Comparison of ENCODE assay signal across 18 cellular contexts in genomic region chr6:90319044-90319443, GRCh38. TPM values are rescaled to one million over a fixed set of nuclear protein-coding genes. Genes with fewer than 3 reads are reported as not detected.
DNase-seq lines count a peak whose midpoint lies in the region; ATAC-seq and TF ChIP-seq lines count a peak whose summit lies in the region.
"Had no signal": no experiment of that assay in that cellular context is flagged by ENCODE, and none has a peak within 500 bp of the region (broad histone marks: within the 10 kb centered on the region; RNA-seq: fewer than 3 reads in every experiment).

No MANE protein-coding gene starts in this region.

- H3K4me3 Mint-ChIP-seq in activated T-cell treated with anti-CD3 and anti-CD28 coated beads, Interleukin-2, amount 50 U/mL, for 24 hours, result no peak overlapping the region
- no peak overlapping the region for H3K4me3 Mint-ChIP-seq in activated naive CD8-positive, alpha-beta T cell treated with anti-CD3 and anti-CD28 coated beads, Interleukin-2, amount 10 ng/mL, durations not matched to agents 7 days and 5 days

- H3K9me3 ChIP-seq in mesenchymal stem cell (ENCODE audit: control insufficient read depth, low read length), result no peaks in the 10 kb centered on the region
- no peaks in the 10 kb centered on the region for H3K9me3 ChIP-seq in mammary epithelial cell (replicated peaks; ENCODE audit: insufficient read depth, low read length)
- H3K9me3 ChIP-seq: upper lobe of right lung had no signal

- H2BK5ac ChIP-seq in mesenchymal stem cell (ENCODE audit: low read depth, low read length, poor library complexity, severe bottlenecking), result no peak overlapping the region

- H3K4me2 ChIP-seq in mesenchymal stem cell (ENCODE audit: low read length, poor library complexity, severe bottlenecking) (no peak overlapping the region), mammary epithelial cell (ENCODE audit: insufficient read depth, low read depth, low read length) (no peak overlapping the region)

- POLR2A ChIA-PET in activated naive CD8-positive, alpha-beta T cell treated with anti-CD3 and anti-CD28 coated beads, Interleukin-2, amount 10 ng/mL, durations not matched to agents 7 days and 5 days (lab: Charles Lee), result no interaction called here

- no peak overlapping the region for H3K4ac ChIP-seq in mesenchymal stem cell (ENCODE audit: low read depth in 1 of 2, low read length in 2 of 2)

- CTCF ChIA-PET in mammary epithelial cell (lab: Charles Lee; ENCODE audit: low non-redundant PET), result no interaction called here

- H3K27me3 ChIP-seq in mesenchymal stem cell (ENCODE audit: control insufficient read depth in 1 of 2, insufficient read depth in 1 of 2, low read length in 2 of 2) (peaks cover 0 to 7% of the 10 kb centered on the region in 2 experiments), mammary epithelial cell (ENCODE audit: insufficient read depth, low read length) (peaks cover 2% of the 10 kb centered on the region)
- H3K27me3 ChIP-seq: brain microvascular endothelial cell, upper lobe of right lung had no signal

- H3K27ac ChIP-seq in mesenchymal stem cell (ENCODE audit: low read length, poor library complexity, severe bottlenecking) (no peak overlapping the region), mammary epithelial cell (ENCODE audit: insufficient read depth, low read depth, low read length) (no peak overlapping the region)
- H3K27ac ChIP-seq: brain microvascular endothelial cell, upper lobe of right lung had no signal

- in situ Hi-C loops in mammary epithelial cell (cut with MboI; ENCODE audit: low sequenced_read_pairs in 2 of 2), result no loop called here

- no peaks in the 10 kb centered on the region for H3K9me3 Mint-ChIP-seq in activated T-cell treated with anti-CD3 and anti-CD28 coated beads, Interleukin-2, amount 50 U/mL, for 24 hours
- no peaks in the 10 kb centered on the region for H3K9me3 Mint-ChIP-seq in activated naive CD8-positive, alpha-beta T cell treated with anti-CD3 and anti-CD28 coated beads, Interleukin-2, amount 10 ng/mL, durations not matched to agents 7 days and 5 days

- peaks cover 7% of the 10 kb centered on the region for H3K27me3 Mint-ChIP-seq in activated T-cell treated with anti-CD3 and anti-CD28 coated beads, Interleukin-2, amount 50 U/mL, for 24 hours
- H3K27me3 Mint-ChIP-seq in activated naive CD8-positive, alpha-beta T cell treated with anti-CD3 and anti-CD28 coated beads, Interleukin-2, amount 10 ng/mL, durations not matched to agents 7 days and 5 days, result no peaks in the 10 kb centered on the region

- intact Hi-C loops in Right ventricle myocardium inferior (cut with DNase I), result no loop called here
- intact Hi-C loops in mammary epithelial cell (cut with micrococcal nuclease), result no loop called here

- H4K91ac ChIP-seq in mesenchymal stem cell (ENCODE audit: low read length), result no peak overlapping the region

- DNase-seq in activated T-cell treated with anti-CD3 and anti-CD28 coated beads, Interleukin-2, amount 50 U/mL, for 24 hours, result no peak
- DNase-seq in activated T-cell treated with anti-CD3 and anti-CD28 coated beads for 4 hours (no peak), M059J (ENCODE audit: low read depth) (peak; percentile 3), mesenchymal stem cell (peak; percentile 82), GF-D8 (lab: John Stamatoyannopoulos, UW) (no peak), Right ventricle myocardium inferior (ENCODE audit: missing footprints) (no peak), mammary epithelial cell (no peak)
- no peak for DNase-seq in activated naive CD8-positive, alpha-beta T cell treated with anti-CD3 and anti-CD28 coated beads, Interleukin-2, amount 10 ng/mL, durations not matched to agents 7 days and 5 days
- DNase-seq: brain microvascular endothelial cell; DMS79 treated with DMSO at 0.1 percent for 48 hours; effector CD4-positive, alpha-beta T cell; KG1; left colon; NCI-H526 treated with DMSO at 0.1 percent for 48 hours; posterior cingulate gyrus; SHP77 treated with DMSO at 0.1 percent for 48 hours; stimulated activated CD4-positive, alpha-beta T cell treated with anti-CD3 and anti-CD28 coated beads, Interleukin-15, amount 100 ng/mL, for 24 hours; upper lobe of right lung had no signal

- H4K20me1 ChIP-seq in mammary epithelial cell (ENCODE audit: insufficient read depth, low read length), result no peaks in the 10 kb centered on the region

- peaks cover 42% of the 10 kb centered on the region for H3K4me1 Mint-ChIP-seq in activated T-cell treated with anti-CD3 and anti-CD28 coated beads, Interleukin-2, amount 50 U/mL, for 24 hours (ENCODE audit: low read depth)
- H3K4me1 Mint-ChIP-seq in activated naive CD8-positive, alpha-beta T cell treated with anti-CD3 and anti-CD28 coated beads, Interleukin-2, amount 10 ng/mL, durations not matched to agents 7 days and 5 days, result peaks cover 9% of the 10 kb centered on the region

- H3K23ac ChIP-seq in mesenchymal stem cell (ENCODE audit: low read length in 2 of 2), result no peak overlapping the region

- H3K27ac Mint-ChIP-seq in activated T-cell treated with anti-CD3 and anti-CD28 coated beads, Interleukin-2, amount 50 U/mL, for 24 hours, result peak overlapping the region; percentile 95
- H3K27ac Mint-ChIP-seq in activated naive CD8-positive, alpha-beta T cell treated with anti-CD3 and anti-CD28 coated beads, Interleukin-2, amount 10 ng/mL, durations not matched to agents 7 days and 5 days, result no peak overlapping the region

- no peaks in the 10 kb centered on the region for H3K79me1 ChIP-seq in mesenchymal stem cell (replicated peaks; ENCODE audit: low read length, poor library complexity, severe bottlenecking)

- H3K4me1 ChIP-seq in mesenchymal stem cell (ENCODE audit: control insufficient read depth, insufficient read depth, low read depth, low read length) (no peaks in the 10 kb centered on the region), mammary epithelial cell (ENCODE audit: insufficient read depth, low read length) (no peaks in the 10 kb centered on the region)
- H3K4me1 ChIP-seq: upper lobe of right lung had no signal

- TF ChIP-seq CTCF in mammary epithelial cell (conservative IDR thresholded peaks at IDR 0.05 in 1 of 2, IDR thresholded peaks at IDR 0.05 in 1 of 2; ENCODE audit: extremely low read depth in 1 of 2, insufficient read depth in 1 of 2, low read depth in 1 of 2, low read length in 2 of 2), result no peak

- H3K36me3 ChIP-seq in mesenchymal stem cell (ENCODE audit: control insufficient read depth in 1 of 2, insufficient read depth in 2 of 2, low read depth in 1 of 2, low read length in 2 of 2) (no peaks in the 10 kb centered on the region), mammary epithelial cell (ENCODE audit: insufficient read depth, low read length) (no peaks in the 10 kb centered on the region)
- H3K36me3 ChIP-seq: brain microvascular endothelial cell, upper lobe of right lung had no signal

- no peak overlapping the region for H2BK15ac ChIP-seq in mesenchymal stem cell (ENCODE audit: low read depth, poor library complexity, severe bottlenecking)

- no TSS peak for BruUV-seq in mammary epithelial cell (replicated peaks; lab: Mats Ljungman, UMichigan)

- no peaks in the 10 kb centered on the region for H3K36me3 Mint-ChIP-seq in activated T-cell treated with anti-CD3 and anti-CD28 coated beads, Interleukin-2, amount 50 U/mL, for 24 hours (ENCODE audit: low read depth)
- H3K36me3 Mint-ChIP-seq in activated naive CD8-positive, alpha-beta T cell treated with anti-CD3 and anti-CD28 coated beads, Interleukin-2, amount 10 ng/mL, durations not matched to agents 7 days and 5 days, result no peaks in the 10 kb centered on the region

- H2AFZ ChIP-seq in mesenchymal stem cell (ENCODE audit: low read depth, low read length) (no peak overlapping the region), mammary epithelial cell (ENCODE audit: low read depth, low read length) (no peak overlapping the region)

- H2BK12ac ChIP-seq in mesenchymal stem cell (ENCODE audit: low read length in 2 of 2), result no peak overlapping the region

- H2BK120ac ChIP-seq in mesenchymal stem cell (ENCODE audit: low read depth, low read length), result no peak overlapping the region

- ATAC-seq in activated naive CD8-positive, alpha-beta T cell treated with anti-CD3 and anti-CD28 coated beads, Interleukin-2, amount 10 ng/mL, durations not matched to agents 7 days and 5 days (ENCODE audit: low read depth), result peak; percentile 52
- ATAC-seq in Right ventricle myocardium inferior, result no peak
- ATAC-seq: left colon, upper lobe of right lung had no signal

- H3K79me2 ChIP-seq in mammary epithelial cell (ENCODE audit: insufficient read depth, low read length), result no peaks in the 10 kb centered on the region

- WGBS in mesenchymal stem cell, result 21% methylated on average over 1 of the region's 1 CpG
- 100% methylated on average over 1 of the region's 1 CpG for WGBS in mammary epithelial cell (ENCODE audit: low coverage, missing lambda C conversion rate)

- no peak overlapping the region for H3K14ac ChIP-seq in mesenchymal stem cell (ENCODE audit: low read length in 2 of 2)

- H2AK5ac ChIP-seq in mesenchymal stem cell (ENCODE audit: low read length, severe bottlenecking), result no peak overlapping the region

- H3K18ac ChIP-seq in mesenchymal stem cell (ENCODE audit: low read depth in 1 of 2, low read length in 2 of 2), result no peak overlapping the region

- H3K9ac ChIP-seq in mesenchymal stem cell (ENCODE audit: low read length), result no peak overlapping the region
- no peak overlapping the region for H3K9ac ChIP-seq in mammary epithelial cell (ENCODE audit: insufficient read depth, low read length)

- no peak overlapping the region for H4K8ac ChIP-seq in mesenchymal stem cell (ENCODE audit: low read length)

- dilution Hi-C loops in mammary epithelial cell (cut with HindIII; ENCODE audit: low sequenced_read_pairs), result no loop called here

- no peak overlapping the region for H3K4me3 ChIP-seq in mesenchymal stem cell (ENCODE audit: insufficient read depth in 1 of 2, low read depth in 1 of 2, low read length in 2 of 2)
- H3K4me3 ChIP-seq in mammary epithelial cell (replicated peaks in 1 of 3; ENCODE audit: insufficient read depth in 1 of 3, low read depth in 2 of 3, low read length in 3 of 3), result no peak overlapping the region
- H3K4me3 ChIP-seq: upper lobe of right lung had no signal

RNA-seq across cellular contexts. Expression of gene BACH2, which starts 22.4 kb away (rescaled TPM):
- 0.17 TPM in 1 of 2 replicates, not detected in the other for total RNA-seq in M059J (2014; rRNA removed; shearing (Covaris generic))
- total RNA-seq in activated naive CD8-positive, alpha-beta T cell treated with anti-CD3 and anti-CD28 coated beads, Interleukin-2, amount 10 ng/mL, durations not matched to agents 7 days and 5 days, result 10 to 100 TPM; 61.7 to 65.8 TPM
- polyA plus RNA-seq in mesenchymal stem cell (2013, experiment 1 of 2), result 0.25 TPM
- polyA plus RNA-seq in mesenchymal stem cell (2013, experiment 2 of 2), result 0.26 TPM
- total RNA-seq in Right ventricle myocardium inferior (2.2 TPM), mammary epithelial cell (1 to 10 TPM; 3.6 to 4.5 TPM)
- polyA plus RNA-seq in mammary epithelial cell, result 0.52 TPM
- polyA minus RNA-seq in mammary epithelial cell, result 0.57 TPM

Comparison
In these comparisons a context has a peak if more than half of its experiments do, and no peak if none do; other contexts are left out.
1. DNase-seq: peak in M059J (single experiment) and mesenchymal stem cell (single experiment); none in activated T-cell treated with anti-CD3 and anti-CD28 coated beads, Interleukin-2, amount 50 U/mL, for 24 hours (single experiment), activated T-cell treated with anti-CD3 and anti-CD28 coated beads for 4 hours (single experiment), activated naive CD8-positive, alpha-beta T cell treated with anti-CD3 and anti-CD28 coated beads, Interleukin-2, amount 10 ng/mL, durations not matched to agents 7 days and 5 days (single experiment), GF-D8 (single experiment), Right ventricle myocardium inferior (single experiment) and mammary epithelial cell (single experiment).
2. RNA of gene BACH2, which starts 22.4 kb away (total RNA-seq): 61.7 to 65.8 TPM in activated naive CD8-positive, alpha-beta T cell treated with anti-CD3 and anti-CD28 coated beads, Interleukin-2, amount 10 ng/mL, durations not matched to agents 7 days and 5 days; 3.6 to 4.5 TPM in mammary epithelial cell, 2.2 TPM in Right ventricle myocardium inferior (single experiment) and 0.17 TPM in M059J; every median in the first group is over 10 times any median in the second.